11 cellular contexts compared by ENCODE assay signal in genomic region chr7:149720372-149721083, GRCh38.
DNase-seq lines count a peak whose midpoint lies in the region; ATAC-seq lines count a peak whose summit lies in the region.
"Had no signal": no experiment of that assay in that cellular context is flagged by ENCODE, and none has a peak within 500 bp of the region (broad histone marks: within the 10 kb centered on the region; RNA-seq: fewer than 3 reads in every experiment).

No MANE protein-coding gene starts in this region.

- peak overlapping the region; percentile 69 for H3K27ac ChIP-seq in layer of hippocampus (ENCODE audit: low read depth, low read length)
- H3K27ac ChIP-seq: skin epidermis had no signal

- ATAC-seq in HG03457 (IDR thresholded peaks at IDR 0.05; ENCODE audit: unreplicated experiment), result no peak

- H3K27me3 ChIP-seq in layer of hippocampus (ENCODE audit: control insufficient read depth, insufficient read depth, low read length), result no peaks in the 10 kb centered on the region

- DNase-seq in NCI-H524 (lab: John Stamatoyannopoulos, UW), result peak; percentile 55 to 78
- DNase-seq in NCI-H524 treated with DMSO at 0.1 percent for 48 hours (lab: John Stamatoyannopoulos, UW), result no peak
- peak in 55 of 56 donors; percentile 23 to 94 (median 79) for DNase-seq in amygdala (lab: John Stamatoyannopoulos, UW)
- DNase-seq in superior temporal gyrus (ENCODE audit: extremely low spot score), result peak; percentile 90
- no peak for DNase-seq in NCI-H1092 (lab: John Stamatoyannopoulos, UW)
- no peak for DNase-seq in HCEC 1CT
- DNase-seq: activated naive CD4-positive, alpha-beta T cell; SHP77 treated with DMSO at 0.1 percent for 48 hours had no signal

Comparison
In these comparisons a context has a peak if more than half of its experiments do, and no peak if none do; other contexts are left out.
1. DNase-seq: peak in NCI-H524 (2 of 2), amygdala (55 of 56) and superior temporal gyrus (single experiment); none in NCI-H524 treated with DMSO at 0.1 percent for 48 hours (single experiment), NCI-H1092 (single experiment) and HCEC 1CT (single experiment).